In the genomic region with DNA sequence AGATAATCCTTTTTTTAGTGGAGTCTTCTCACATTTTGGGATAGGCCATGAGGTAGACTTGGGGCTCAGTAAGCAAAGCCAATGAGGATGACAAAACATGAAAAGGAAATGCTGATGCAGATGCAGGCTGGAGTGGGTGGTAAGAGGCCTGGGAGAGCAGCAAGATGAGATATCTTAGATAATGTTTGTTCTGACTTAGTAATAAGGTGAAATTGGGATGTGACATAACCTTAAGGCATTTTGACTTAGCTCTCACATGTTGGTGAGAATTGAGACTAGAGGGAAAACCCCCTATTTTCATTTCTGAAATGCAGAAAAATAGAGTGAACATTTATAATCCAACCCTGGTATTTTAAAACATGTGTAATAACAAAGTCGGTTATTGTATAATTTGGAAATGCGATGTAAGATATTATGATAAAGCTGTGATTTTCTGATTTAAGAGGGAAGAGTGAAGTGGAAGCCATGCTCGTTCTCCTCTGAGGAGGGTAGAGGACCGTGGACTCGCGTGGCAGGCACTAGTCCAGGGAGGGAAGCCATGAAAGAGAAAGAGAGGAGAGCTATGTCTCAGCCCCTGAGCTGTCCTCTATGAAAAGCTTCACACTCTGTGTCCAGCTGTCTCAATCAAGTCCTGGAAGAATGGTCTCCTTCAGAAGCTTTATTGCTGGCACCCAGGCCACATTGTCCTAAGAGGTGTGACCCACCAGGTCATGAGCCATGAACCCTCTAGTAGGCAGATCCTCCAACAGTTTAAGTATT, we compare ENCODE assay signal across 8 cellular contexts. TPM values are rescaled to one million over a fixed set of nuclear protein-coding genes. Genes with fewer than 3 reads are reported as not detected.
A peak's percentile ranks its signal among the peaks of the same experiment; 100 is the strongest.
DNase-seq lines count a peak whose midpoint lies in the region; ATAC-seq, FAIRE-seq and TF ChIP-seq lines count a peak whose summit lies in the region.
"Had no signal": no experiment of that assay in that cellular context is flagged by ENCODE, and none has a peak within 500 bp of the region (broad histone marks: within the 10 kb centered on the region; RNA-seq: fewer than 3 reads in every experiment).

No MANE protein-coding gene starts in this region.

- no peaks in the 10 kb centered on the region for H3K36me3 Mint-ChIP-seq in T-helper 1 cell treated with Interleukin-12 subunit alpha and Interleukin-12 subunit beta and Interleukin-4 antibody, amounts not matched to agents 30 μg/mL and 1 μg/mL, for 36 hours (ENCODE audit: low read depth)

- peaks cover 65% of the 10 kb centered on the region for H3K27me3 Mint-ChIP-seq in T-helper 1 cell treated with Interleukin-12 subunit alpha and Interleukin-12 subunit beta and Interleukin-4 antibody, amounts not matched to agents 30 μg/mL and 1 μg/mL, for 36 hours (ENCODE audit: low read depth)

- H3K27me3 ChIP-seq in smooth muscle cell (ENCODE audit: low read depth) (no peaks in the 10 kb centered on the region), HepG2 (ENCODE audit: control insufficient read depth in 1 of 2, insufficient read depth in 2 of 2, low read length in 2 of 2) (no peaks in the 10 kb centered on the region), SJCRH30 (no peaks in the 10 kb centered on the region)

- in situ Hi-C loops in HepG2 (cut with HindIII; ENCODE audit: extremely low pct_ligation_motif_present, low pct_unique_long_range_greater_than_20kb): no loop called here

- H3K9ac ChIP-seq in smooth muscle cell (ENCODE audit: low read depth): no peak overlapping the region
- H3K9ac ChIP-seq in HepG2 (ENCODE audit: insufficient read depth, low read depth, low read length): no peak overlapping the region

- H3K36me3 ChIP-seq in smooth muscle cell (ENCODE audit: low read depth) (no peaks in the 10 kb centered on the region), HepG2 (replicated peaks in 1 of 2; ENCODE audit: control insufficient read depth in 1 of 2, insufficient read depth in 2 of 2, low read length in 2 of 2) (no peaks in the 10 kb centered on the region), SJCRH30 (no peaks in the 10 kb centered on the region; the same call in 1 of the 2 replicates)

- no TSS peak for BruUV-seq in HepG2 (replicated peaks; lab: Mats Ljungman, UMichigan)

- no peak for TF ChIP-seq RAD21 in HepG2 (CRISPR knock-in tag; IDR thresholded peaks at IDR 0.05)

- ATAC-seq in GM18868 (IDR thresholded peaks at IDR 0.05; ENCODE audit: unreplicated experiment) (peak; percentile 54), HG02610 (IDR thresholded peaks at IDR 0.05; ENCODE audit: unreplicated experiment) (peak; percentile 68), HepG2 (no peak)
- ATAC-seq: sciatic nerve had no signal

- TF ChIP-seq POLR2A in HepG2 (IDR thresholded peaks at IDR 0.05; ENCODE audit: insufficient read depth in 1 of 2, low read depth in 2 of 2, low read length in 2 of 2): no peak

- peak overlapping the region; percentile 19 for H3K4me3 Mint-ChIP-seq in T-helper 1 cell treated with Interleukin-12 subunit alpha and Interleukin-12 subunit beta and Interleukin-4 antibody, amounts not matched to agents 30 μg/mL and 1 μg/mL, for 36 hours

- H3K27ac ChIP-seq in smooth muscle cell (ENCODE audit: low read depth): no peak overlapping the region
- H3K27ac ChIP-seq in HepG2 (ENCODE audit: extremely low read length, insufficient read depth, low read length): no peak overlapping the region
- no peak overlapping the region for H3K27ac ChIP-seq in SJCRH30

- no peak overlapping the region for H3K4me3 ChIP-seq in smooth muscle cell
- no peak overlapping the region for H3K4me3 ChIP-seq in HepG2 (replicated peaks in 1 of 3; ENCODE audit: insufficient read depth in 1 of 3, low read depth in 2 of 3, low read length in 3 of 3)
- no peak overlapping the region for H3K4me3 ChIP-seq in SJCRH30

- peak overlapping the region; percentile 8 for H3K27ac Mint-ChIP-seq in T-helper 1 cell treated with Interleukin-12 subunit alpha and Interleukin-12 subunit beta and Interleukin-4 antibody, amounts not matched to agents 30 μg/mL and 1 μg/mL, for 36 hours

- POLR2A ChIA-PET in HepG2 (lab: Yijun Ruan, JAX): no interaction called here

- H3K9me3 ChIP-seq in smooth muscle cell (replicated peaks; ENCODE audit: low read depth) (no peaks in the 10 kb centered on the region), HepG2 (ENCODE audit: low read length) (no peaks in the 10 kb centered on the region), SJCRH30 (replicated peaks) (no peaks in the 10 kb centered on the region)

- no peaks in the 10 kb centered on the region for H3K9me3 Mint-ChIP-seq in T-helper 1 cell treated with Interleukin-12 subunit alpha and Interleukin-12 subunit beta and Interleukin-4 antibody, amounts not matched to agents 30 μg/mL and 1 μg/mL, for 36 hours

- CTCF ChIA-PET in HepG2 (lab: Yijun Ruan, JAX; ENCODE audit: low intra/inter-chr PET ratio, low total read pairs): no interaction called here

- 95% methylated on average over 6 of the region's 6 CpGs for WGBS in smooth muscle cell (ENCODE audit: low lambda C conversion rate)
- 96% methylated on average over 6 of the region's 6 CpGs for WGBS in HepG2 (ENCODE audit: low lambda C conversion rate)

- peaks cover 26% of the 10 kb centered on the region for H3K4me1 Mint-ChIP-seq in T-helper 1 cell treated with Interleukin-12 subunit alpha and Interleukin-12 subunit beta and Interleukin-4 antibody, amounts not matched to agents 30 μg/mL and 1 μg/mL, for 36 hours (ENCODE audit: low read depth)

- DNase-seq in smooth muscle cell (lab: John Stamatoyannopoulos, UW; ENCODE audit: unreplicated experiment): no peak
- DNase-seq in HepG2 (ENCODE audit: low spot score): no peak
- DNase-seq in SJCRH30: no peak
- DNase-seq in NCI-H1436 (lab: John Stamatoyannopoulos, UW): no peak

- no peak for TF ChIP-seq CTCF in smooth muscle cell (IDR thresholded peaks at IDR 0.05; ENCODE audit: borderline replicate concordance, insufficient read depth, poor library complexity, severe bottlenecking)
- TF ChIP-seq CTCF in HepG2 (CRISPR knock-in tag; IDR thresholded peaks at IDR 0.05): no peak

- H2AFZ ChIP-seq in smooth muscle cell (ENCODE audit: low read depth) (no peak overlapping the region), HepG2 (ENCODE audit: low read length) (no peak overlapping the region)

- intact Hi-C loops in HepG2 (cut with micrococcal nuclease; ENCODE audit: unreplicated experiment): no loop called here

- peak overlapping the region; percentile 8 for H3K4me2 ChIP-seq in smooth muscle cell
- H3K4me2 ChIP-seq in HepG2 (ENCODE audit: low read depth, low read length): no peak overlapping the region

- H4K20me1 ChIP-seq in smooth muscle cell (ENCODE audit: low read depth): peaks cover 10% of the 10 kb centered on the region
- H4K20me1 ChIP-seq in HepG2 (ENCODE audit: insufficient read depth, low read length): no peaks in the 10 kb centered on the region

- H3F3A ChIP-seq in smooth muscle cell (ENCODE audit: low read depth): peaks cover 11% of the 10 kb centered on the region

- H3K79me2 ChIP-seq in smooth muscle cell (ENCODE audit: low read depth): peaks cover 60% of the 10 kb centered on the region
- no peaks in the 10 kb centered on the region for H3K79me2 ChIP-seq in HepG2 (ENCODE audit: insufficient read depth, low read length)

- TF ChIP-seq EP300 in HepG2 (IDR thresholded peaks at IDR 0.05; ENCODE audit: low read depth in 2 of 2, low read length in 2 of 2) (no peak), HepG2 (CRISPR knock-in tag; IDR thresholded peaks at IDR 0.05; ENCODE audit: borderline replicate concordance) (no peak)

- FAIRE-seq in HepG2 (lab: Jason Lieb, UNC): no peak

- H3K4me1 ChIP-seq in smooth muscle cell (ENCODE audit: low read depth): peaks cover 11% of the 10 kb centered on the region
- no peaks in the 10 kb centered on the region for H3K4me1 ChIP-seq in HepG2 (ENCODE audit: insufficient read depth, low read length)
- peaks cover 62% of the 10 kb centered on the region for H3K4me1 ChIP-seq in SJCRH30

TF ChIP-seq in HepG2, 621 proteins besides CTCF, POLR2A, EP300 and RAD21 (continues in another document):
- TF ChIP-seq DNMT1 (CRISPR knock-in tag; IDR thresholded peaks at IDR 0.05): no peak
- TF ChIP-seq ZNF549 (CRISPR knock-in tag; IDR thresholded peaks at IDR 0.05): no peak

RNA-seq across cellular contexts. Expression of a gene that starts 57.3 kb away (rescaled TPM):
- total RNA-seq in smooth muscle cell: 23.2 and 35.5 TPM in 2 replicates
- 25.1 and 26.1 TPM in 2 replicates for polyA plus RNA-seq in smooth muscle cell
- total RNA-seq in HepG2 (2016; rRNA removed; fragmentation: Illumina TruSeq; extraction: Trizol): 19.4 and 23.5 TPM in 2 replicates
- total RNA-seq in HepG2 (2016; cell fraction: cytosol; rRNA removed; fragmentation: Illumina TruSeq; extraction: Trizol; ENCODE audit: low read depth): 28.3 and 28.8 TPM in 2 replicates
- 17.6 and 21.2 TPM in 2 replicates for total RNA-seq in HepG2 (2016; cell fraction: insoluble cytoplasmic fraction; rRNA removed; fragmentation: Illumina TruSeq; extraction: Trizol)
- total RNA-seq in HepG2 (2016; cell fraction: membrane; rRNA removed; fragmentation: Illumina TruSeq; extraction: Trizol): 41.5 and 54.6 TPM in 2 replicates
- 28.2 and 31.4 TPM in 2 replicates for total RNA-seq in HepG2 (2016; cell fraction: nucleus; rRNA removed; fragmentation: Illumina TruSeq; extraction: Trizol)
- polyA plus RNA-seq in HepG2 (2011; rRNA removed): 15.4 and 17.3 TPM in 2 replicates
- 9.8 and 14.0 TPM in 2 replicates for polyA plus RNA-seq in HepG2 (2011; cell fraction: cytosol; rRNA removed)
- 10.7 and 11.0 TPM in 2 replicates for polyA plus RNA-seq in HepG2 (2011; cell fraction: nucleus; rRNA removed)
- 10.8 and 12.8 TPM in 2 replicates for polyA plus RNA-seq in HepG2 (2012)
- polyA plus RNA-seq in HepG2 (2016; cell fraction: cytosol; fragmentation: Illumina TruSeq; extraction: Trizol; ENCODE audit: low read depth): 36.8 and 37.8 TPM in 2 replicates
- polyA plus RNA-seq in HepG2 (2016; cell fraction: insoluble cytoplasmic fraction; fragmentation: Illumina TruSeq; extraction: Trizol; ENCODE audit: low read depth): 22.0 and 24.7 TPM in 2 replicates
- 45.3 and 51.8 TPM in 2 replicates for polyA plus RNA-seq in HepG2 (2016; cell fraction: membrane; fragmentation: Illumina TruSeq; extraction: Trizol; ENCODE audit: low read depth)
- 22.5 and 23.7 TPM in 2 replicates for polyA plus RNA-seq in HepG2 (2016; cell fraction: nucleus; fragmentation: Illumina TruSeq; extraction: Trizol; ENCODE audit: insufficient read depth, low read depth)
- polyA minus RNA-seq in HepG2 (2011; rRNA and poly(A)+ RNA removed; ENCODE audit: low replicate concordance): 13.2 and 58.2 TPM in 2 replicates
- 15.7 and 18.9 TPM in 2 replicates for polyA minus RNA-seq in HepG2 (2011; cell fraction: cytosol; rRNA and poly(A)+ RNA removed)
- 45.2 and 45.3 TPM in 2 replicates for polyA minus RNA-seq in HepG2 (2011; cell fraction: nucleus; rRNA and poly(A)+ RNA removed)
- total RNA-seq in SJCRH30 (2014; rRNA removed; shearing (Covaris generic)): 35.7 and 42.1 TPM in 2 replicates
